Comparison of ENCODE assay signal across 33 cellular contexts in genomic region chr22:35633520-35633919, GRCh38. TPM values are rescaled to one million over a fixed set of nuclear protein-coding genes. Genes with fewer than 3 reads are reported as not detected.
DNase-seq lines count a peak whose midpoint lies in the region; ATAC-seq, FAIRE-seq and TF ChIP-seq lines count a peak whose summit lies in the region.
"Had no signal": no experiment of that assay in that cellular context is flagged by ENCODE, and none has a peak within 500 bp of the region (broad histone marks: within the 10 kb centered on the region; RNA-seq: fewer than 3 reads in every experiment).

No MANE protein-coding gene starts in this region.

- H3K9me1 ChIP-seq in keratinocyte (ENCODE audit: control insufficient read depth, extremely low read depth, insufficient read depth, low read length), result no peaks in the 10 kb centered on the region

- no peak for TF ChIP-seq POLR2A in spleen (IDR thresholded peaks at IDR 0.05)

- dilution Hi-C loops in keratinocyte (cut with MboI; ENCODE audit: extremely low pct_ligation_motif_present, low sequenced_read_pairs), result no loop called here

- peaks cover 12% of the 10 kb centered on the region for H3K4me1 ChIP-seq in RWPE2 (ENCODE audit: insufficient read depth, poor library complexity, severe bottlenecking)
- peaks cover 16% of the 10 kb centered on the region for H3K4me1 ChIP-seq in keratinocyte (ENCODE audit: control insufficient read depth, extremely low read depth, insufficient read depth, low read length)
- H3K4me1 ChIP-seq in spleen, result peaks cover 0 to 32% (median 4%) of the 10 kb centered on the region in 6 donors
- H3K4me1 ChIP-seq in A673 (ENCODE audit: insufficient read depth, low read length, poor library complexity, severe bottlenecking), result no peaks in the 10 kb centered on the region

- H3K4me2 ChIP-seq in keratinocyte (ENCODE audit: control insufficient read depth, extremely low read depth, insufficient read depth, low read depth, low read length), result no peak overlapping the region

- POLR2A ChIA-PET in A673 (lab: Charles Lee; ENCODE audit: low non-redundant PET), result no interaction called here

- CTCF ChIA-PET in A673 (lab: Charles Lee), result no interaction called here

- H3K9me3 ChIP-seq in RWPE2 (ENCODE audit: severe bottlenecking), result no peaks in the 10 kb centered on the region
- no peaks in the 10 kb centered on the region for H3K9me3 ChIP-seq in keratinocyte (ENCODE audit: control insufficient read depth, low read depth, low read length)
- H3K9me3 ChIP-seq in spleen, result no peaks in the 10 kb centered on the region
- H3K9me3 ChIP-seq in A673 (ENCODE audit: low read depth, low read length, poor library complexity, severe bottlenecking), result no peaks in the 10 kb centered on the region
- H3K9me3 ChIP-seq: esophagus muscularis mucosa, Peyer's patch, upper lobe of left lung had no signal

- intact Hi-C loops in spleen (cut with DNase I; ENCODE audit: low total_unique reads) (no loop called here), A673 (cut with micrococcal nuclease; ENCODE audit: unreplicated experiment) (no loop called here)

- no peak overlapping the region for H2AFZ ChIP-seq in keratinocyte (ENCODE audit: control insufficient read depth, low read length)

- no peaks in the 10 kb centered on the region for H3K79me2 ChIP-seq in keratinocyte (ENCODE audit: control insufficient read depth, insufficient read depth, low read length)

- no peaks in the 10 kb centered on the region for H3K27me3 ChIP-seq in RWPE2 (ENCODE audit: insufficient read depth, poor library complexity, severe bottlenecking)
- H3K27me3 ChIP-seq in keratinocyte (ENCODE audit: control insufficient read depth, extremely low read depth, insufficient read depth, low read length), result no peaks in the 10 kb centered on the region
- H3K27me3 ChIP-seq in spleen (replicated peaks in 1 of 7), result no peaks in the 10 kb centered on the region
- no peaks in the 10 kb centered on the region for H3K27me3 ChIP-seq in A673 (replicated peaks; ENCODE audit: insufficient read depth, low read depth, low read length, poor library complexity)
- H3K27me3 ChIP-seq: cardiac muscle cell, esophagus muscularis mucosa, Peyer's patch, SJCRH30, upper lobe of left lung had no signal

- H3K36me3 ChIP-seq in RWPE2 (ENCODE audit: low read depth), result no peaks in the 10 kb centered on the region
- H3K36me3 ChIP-seq in keratinocyte (ENCODE audit: control insufficient read depth in 2 of 2, extremely low read depth in 1 of 2, insufficient read depth in 2 of 2, low read length in 2 of 2), result no peaks in the 10 kb centered on the region
- H3K36me3 ChIP-seq in spleen, result no peaks in the 10 kb centered on the region
- no peaks in the 10 kb centered on the region for H3K36me3 ChIP-seq in A673 (ENCODE audit: insufficient read depth, low read length, poor library complexity, severe bottlenecking)
- H3K36me3 ChIP-seq: cardiac muscle cell, esophagus muscularis mucosa, Peyer's patch, SJCRH30, upper lobe of left lung had no signal

- FAIRE-seq in keratinocyte (lab: Jason Lieb, UNC), result peak; percentile 20
- FAIRE-seq: D721Med, islet of Langerhans had no signal

- H3K4me3 ChIP-seq in RWPE2 (ENCODE audit: severe bottlenecking) (no peak overlapping the region), keratinocyte (ENCODE audit: control insufficient read depth in 2 of 3, extremely low read depth in 1 of 3, insufficient read depth in 2 of 3, low read depth in 1 of 3, low read length in 3 of 3) (no peak overlapping the region), spleen (no peak overlapping the region), A673 (ENCODE audit: low read depth, low read length, poor library complexity, severe bottlenecking) (no peak overlapping the region)
- H3K4me3 ChIP-seq: cardiac muscle cell, esophagus muscularis mucosa, Peyer's patch, SJCRH30, upper lobe of left lung had no signal

- no TSS peak for BruUV-seq in A673 (replicated peaks; lab: Mats Ljungman, UMichigan)

- TF ChIP-seq CTCF in RWPE2 (IDR thresholded peaks at IDR 0.05; ENCODE audit: poor library complexity, severe bottlenecking) (no peak), keratinocyte (optimal IDR thresholded peaks at IDR 0.05 in 1 of 3, IDR thresholded peaks at IDR 0.05 in 1 of 3, conservative IDR thresholded peaks at IDR 0.05 in 1 of 3; ENCODE audit: extremely low read depth in 1 of 3, insufficient read depth in 2 of 3, low read length in 3 of 3) (no peak), spleen (IDR thresholded peaks at IDR 0.05 in 8 of 11, conservative IDR thresholded peaks at IDR 0.05 in 3 of 11) (no peak), A673 (conservative IDR thresholded peaks at IDR 0.05; ENCODE audit: low read depth, low read length) (no peak)

- peak; percentile 27 for DNase-seq in activated effector memory CD4-positive, alpha-beta T cell treated with anti-CD3 and anti-CD28 coated beads, Interleukin-2, amount 50 U/mL, for 16 hours
- DNase-seq in activated effector memory CD4-positive, alpha-beta T cell treated with Interleukin-2 at 50 U/mL for 16 hours, result no peak
- DNase-seq in RWPE2 (ENCODE audit: low spot score) (peak; percentile 13), keratinocyte (ENCODE audit: low read depth, low spot score) (no peak), spleen (peak; percentile 30), A673 (ENCODE audit: low spot score) (no peak), activated gamma-delta T cell treated with Interleukin-2 at 50 U/mL for 16 hours (no peak)
- DNase-seq: 8988T; activated CD8-positive, alpha-beta T cell treated with anti-CD3 and anti-CD28 coated beads, Interleukin-2, amount 10 ng/mL, durations not matched to agents 7 days and 5 days; aorta; DND-41; endodermal cell; foreskin fibroblast; Kasumi-1; NCI-H1436; NCI-H2081; NCI-H2227 treated with DMSO at 0.1 percent for 48 hours; occipital lobe; Peyer's patch; substantia nigra; SW 1271; upper lobe of left lung had no signal

- no peak overlapping the region for H3K9ac ChIP-seq in keratinocyte (ENCODE audit: control insufficient read depth, extremely low read depth, insufficient read depth, low read length)

- 84 to 93% (median 90%) methylated on average over 18 of the region's 18 CpGs for WGBS in spleen, 5 donors

- H3K27ac ChIP-seq in RWPE2 (ENCODE audit: poor library complexity, severe bottlenecking), result no peak overlapping the region
- no peak overlapping the region for H3K27ac ChIP-seq in keratinocyte (ENCODE audit: control insufficient read depth, insufficient read depth, low read length)
- H3K27ac ChIP-seq in spleen, result no peak overlapping the region
- H3K27ac ChIP-seq in A673 (ENCODE audit: low read depth, low read length, poor library complexity, severe bottlenecking), result no peak overlapping the region
- H3K27ac ChIP-seq: cardiac muscle cell, esophagus muscularis mucosa, Peyer's patch, SJCRH30, upper lobe of left lung had no signal

- ATAC-seq in RWPE2 (ENCODE audit: low read depth) (no peak), HG03460 (IDR thresholded peaks at IDR 0.05; ENCODE audit: unreplicated experiment) (no peak)
- ATAC-seq: stimulated activated memory B cell treated with anti-CD40 and anti-IgM and Interleukin-4, amounts not matched to agents 10 μg/mL and 1 μg/mL and 100 μg/mL, for 72 hours had no signal

- H4K20me1 ChIP-seq in keratinocyte (ENCODE audit: control insufficient read depth, extremely low read depth, insufficient read depth, low read length), result no peaks in the 10 kb centered on the region

RNA-seq across cellular contexts. Expression of gene APOL6, which starts 14.7 kb away (rescaled TPM):
- polyA plus RNA-seq in keratinocyte (2.6 to 4.3 TPM (median 4.2 TPM) in 3 replicates), spleen (1 to 10 TPM; 4.4 to 7.3 (median 4.4) TPM)
- 0.56 TPM for polyA plus RNA-seq in keratinocyte (2011; ENCODE audit: low read depth)
- polyA plus RNA-seq in keratinocyte (2011; cell fraction: cytosol; rRNA removed), result 1.1 and 1.7 TPM in 2 replicates
- 3.6 and 4.7 TPM in 2 replicates for polyA plus RNA-seq in keratinocyte (2011; cell fraction: nucleus; rRNA removed)
- polyA plus RNA-seq in keratinocyte (2012; ENCODE audit: low replicate concordance), result 1.4 and 5.2 TPM in 2 replicates
- polyA minus RNA-seq in keratinocyte, result 3.7 to 9.2 TPM (median 6.7 TPM) in 3 replicates
- polyA minus RNA-seq in keratinocyte (2011; cell fraction: cytosol; rRNA and poly(A)+ RNA removed), result 3.5 TPM
- polyA minus RNA-seq in keratinocyte (2011; cell fraction: nucleus; rRNA and poly(A)+ RNA removed), result 7.2 and 11.6 TPM in 2 replicates
- total RNA-seq in spleen (10 to 100 TPM; 33.5 to 48.1 (median 39.9) TPM), A673 (2021) (6.3 and 7.0 TPM in 2 replicates)
- total RNA-seq: cardiac muscle cell, endodermal cell had no signal

RNA-seq across cellular contexts. Expression of gene MB, which starts 16.4 kb away (rescaled TPM):
- not detected in 3 replicates for polyA plus RNA-seq in keratinocyte
- polyA plus RNA-seq in keratinocyte (2011; ENCODE audit: low read depth), result not detected
- polyA plus RNA-seq in keratinocyte (2011; cell fraction: cytosol; rRNA removed), result not detected in 2 replicates
- polyA plus RNA-seq in keratinocyte (2011; cell fraction: nucleus; rRNA removed), result not detected in 2 replicates
- not detected in 2 replicates for polyA plus RNA-seq in keratinocyte (2012; ENCODE audit: low replicate concordance)
- polyA minus RNA-seq in keratinocyte, result not detected in 3 replicates
- not detected for polyA minus RNA-seq in keratinocyte (2011; cell fraction: cytosol; rRNA and poly(A)+ RNA removed)
- not detected in 2 replicates for polyA minus RNA-seq in keratinocyte (2011; cell fraction: nucleus; rRNA and poly(A)+ RNA removed)
- total RNA-seq in spleen, result under 1 TPM in 1 of 7 donors, not detected in 6; 0.64 TPM
- polyA plus RNA-seq in spleen, result 1 to 10 TPM in 2 of 3 donors, under 1 TPM in 1; 0.93 to 5.0 (median 1.2) TPM
- total RNA-seq in A673 (2021), result 0.30 and 0.46 TPM in 2 replicates
- total RNA-seq: activated CD8-positive, alpha-beta T cell treated with anti-CD3 and anti-CD28 coated beads, Interleukin-2, amount 10 ng/mL, durations not matched to agents 7 days and 5 days; aorta; CD4-positive, alpha-beta memory T cell; H4; mesothelial cell of epicardium; occipital lobe; pulmonary artery endothelial cell had no signal
- polyA plus RNA-seq: CD4-positive, alpha-beta memory T cell had no signal

Comparison
In these comparisons a context has a peak if more than half of its experiments do, and no peak if none do; other contexts are left out.
1. DNase-seq: peak in activated effector memory CD4-positive, alpha-beta T cell treated with anti-CD3 and anti-CD28 coated beads, Interleukin-2, amount 50 U/mL, for 16 hours (single experiment), RWPE2 (single experiment) and spleen (single experiment); none in activated effector memory CD4-positive, alpha-beta T cell treated with Interleukin-2 at 50 U/mL for 16 hours (single experiment), keratinocyte (single experiment), A673 (single experiment) and activated gamma-delta T cell treated with Interleukin-2 at 50 U/mL for 16 hours (single experiment).